ENCODE assay signal across 1 cellular context in genomic region chr16:86065711-86066110, GRCh38.
TF ChIP-seq lines count a peak whose summit lies in the region.

No MANE protein-coding gene starts in this region.

TF ChIP-seq in GM23338, 12 proteins besides CTCF, POLR2A, EP300 and RAD21 (continued from another document):
- TF ChIP-seq, protein P1, sequence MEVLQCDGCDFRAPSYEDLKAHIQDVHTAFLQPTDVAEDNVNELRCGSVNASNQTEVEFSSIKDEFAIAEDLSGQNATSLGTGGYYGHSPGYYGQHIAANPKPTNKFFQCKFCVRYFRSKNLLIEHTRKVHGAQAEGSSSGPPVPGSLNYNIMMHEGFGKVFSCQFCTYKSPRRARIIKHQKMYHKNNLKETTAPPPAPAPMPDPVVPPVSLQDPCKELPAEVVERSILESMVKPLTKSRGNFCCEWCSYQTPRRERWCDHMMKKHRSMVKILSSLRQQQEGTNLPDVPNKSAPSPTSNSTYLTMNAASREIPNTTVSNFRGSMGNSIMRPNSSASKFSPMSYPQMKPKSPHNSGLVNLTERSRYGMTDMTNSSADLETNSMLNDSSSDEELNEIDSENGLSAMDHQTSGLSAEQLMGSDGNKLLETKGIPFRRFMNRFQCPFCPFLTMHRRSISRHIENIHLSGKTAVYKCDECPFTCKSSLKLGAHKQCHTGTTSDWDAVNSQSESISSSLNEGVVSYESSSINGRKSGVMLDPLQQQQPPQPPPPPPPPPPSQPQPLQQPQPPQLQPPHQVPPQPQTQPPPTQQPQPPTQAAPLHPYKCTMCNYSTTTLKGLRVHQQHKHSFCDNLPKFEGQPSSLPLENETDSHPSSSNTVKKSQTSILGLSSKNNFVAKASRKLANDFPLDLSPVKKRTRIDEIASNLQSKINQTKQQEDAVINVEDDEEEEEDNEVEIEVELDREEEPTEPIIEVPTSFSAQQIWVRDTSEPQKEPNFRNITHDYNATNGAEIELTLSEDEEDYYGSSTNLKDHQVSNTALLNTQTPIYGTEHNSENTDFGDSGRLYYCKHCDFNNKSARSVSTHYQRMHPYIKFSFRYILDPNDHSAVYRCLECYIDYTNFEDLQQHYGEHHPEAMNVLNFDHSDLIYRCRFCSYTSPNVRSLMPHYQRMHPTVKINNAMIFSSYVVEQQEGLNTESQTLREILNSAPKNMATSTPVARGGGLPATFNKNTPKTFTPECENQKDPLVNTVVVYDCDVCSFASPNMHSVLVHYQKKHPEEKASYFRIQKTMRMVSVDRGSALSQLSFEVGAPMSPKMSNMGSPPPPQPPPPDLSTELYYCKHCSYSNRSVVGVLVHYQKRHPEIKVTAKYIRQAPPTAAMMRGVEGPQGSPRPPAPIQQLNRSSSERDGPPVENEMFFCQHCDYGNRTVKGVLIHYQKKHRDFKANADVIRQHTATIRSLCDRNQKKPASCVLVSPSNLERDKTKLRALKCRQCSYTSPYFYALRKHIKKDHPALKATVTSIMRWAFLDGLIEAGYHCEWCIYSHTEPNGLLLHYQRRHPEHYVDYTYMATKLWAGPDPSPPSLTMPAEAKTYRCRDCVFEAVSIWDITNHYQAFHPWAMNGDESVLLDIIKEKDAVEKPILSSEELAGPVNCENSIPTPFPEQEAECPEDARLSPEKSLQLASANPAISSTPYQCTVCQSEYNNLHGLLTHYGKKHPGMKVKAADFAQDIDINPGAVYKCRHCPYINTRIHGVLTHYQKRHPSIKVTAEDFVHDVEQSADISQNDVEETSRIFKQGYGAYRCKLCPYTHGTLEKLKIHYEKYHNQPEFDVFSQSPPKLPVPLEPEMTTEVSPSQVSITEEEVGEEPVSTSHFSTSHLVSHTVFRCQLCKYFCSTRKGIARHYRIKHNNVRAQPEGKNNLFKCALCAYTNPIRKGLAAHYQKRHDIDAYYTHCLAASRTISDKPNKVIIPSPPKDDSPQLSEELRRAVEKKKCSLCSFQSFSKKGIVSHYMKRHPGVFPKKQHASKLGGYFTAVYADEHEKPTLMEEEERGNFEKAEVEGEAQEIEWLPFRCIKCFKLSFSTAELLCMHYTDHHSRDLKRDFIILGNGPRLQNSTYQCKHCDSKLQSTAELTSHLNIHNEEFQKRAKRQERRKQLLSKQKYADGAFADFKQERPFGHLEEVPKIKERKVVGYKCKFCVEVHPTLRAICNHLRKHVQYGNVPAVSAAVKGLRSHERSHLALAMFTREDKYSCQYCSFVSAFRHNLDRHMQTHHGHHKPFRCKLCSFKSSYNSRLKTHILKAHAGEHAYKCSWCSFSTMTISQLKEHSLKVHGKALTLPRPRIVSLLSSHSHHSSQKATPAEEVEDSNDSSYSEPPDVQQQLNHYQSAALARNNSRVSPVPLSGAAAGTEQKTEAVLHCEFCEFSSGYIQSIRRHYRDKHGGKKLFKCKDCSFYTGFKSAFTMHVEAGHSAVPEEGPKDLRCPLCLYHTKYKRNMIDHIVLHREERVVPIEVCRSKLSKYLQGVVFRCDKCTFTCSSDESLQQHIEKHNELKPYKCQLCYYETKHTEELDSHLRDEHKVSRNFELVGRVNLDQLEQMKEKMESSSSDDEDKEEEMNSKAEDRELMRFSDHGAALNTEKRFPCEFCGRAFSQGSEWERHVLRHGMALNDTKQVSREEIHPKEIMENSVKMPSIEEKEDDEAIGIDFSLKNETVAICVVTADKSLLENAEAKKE (CRISPR knock-in tag; IDR thresholded peaks at IDR 0.05): no peak
- TF ChIP-seq EZH2phosphoT487 (IDR thresholded peaks at IDR 0.05; ENCODE audit: unreplicated experiment): no peak
- TF ChIP-seq, protein P2, sequence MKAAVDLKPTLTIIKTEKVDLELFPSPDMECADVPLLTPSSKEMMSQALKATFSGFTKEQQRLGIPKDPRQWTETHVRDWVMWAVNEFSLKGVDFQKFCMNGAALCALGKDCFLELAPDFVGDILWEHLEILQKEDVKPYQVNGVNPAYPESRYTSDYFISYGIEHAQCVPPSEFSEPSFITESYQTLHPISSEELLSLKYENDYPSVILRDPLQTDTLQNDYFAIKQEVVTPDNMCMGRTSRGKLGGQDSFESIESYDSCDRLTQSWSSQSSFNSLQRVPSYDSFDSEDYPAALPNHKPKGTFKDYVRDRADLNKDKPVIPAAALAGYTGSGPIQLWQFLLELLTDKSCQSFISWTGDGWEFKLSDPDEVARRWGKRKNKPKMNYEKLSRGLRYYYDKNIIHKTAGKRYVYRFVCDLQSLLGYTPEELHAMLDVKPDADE (IDR thresholded peaks at IDR 0.05): no peak
